Comparison of ENCODE assay signal across 9 cellular contexts in genomic region chr9:113152699-113153098, GRCh38. TPM values are rescaled to one million over a fixed set of nuclear protein-coding genes. Genes with fewer than 3 reads are reported as not detected.
DNase-seq lines count a peak whose midpoint lies in the region; ATAC-seq lines count a peak whose summit lies in the region.
"Had no signal": no experiment of that assay in that cellular context is flagged by ENCODE, and none has a peak within 500 bp of the region (broad histone marks: within the 10 kb centered on the region; RNA-seq: fewer than 3 reads in every experiment).

No MANE protein-coding gene starts in this region.

- peaks cover 4% of the 10 kb centered on the region for H3K79me2 ChIP-seq in ACC112 (ENCODE audit: control insufficient read depth, insufficient read depth, low read length, unreplicated experiment)

- H3K4me3 ChIP-seq in ACC112 (ENCODE audit: low read depth, low read length) = peak overlapping the region; percentile 91
- no peak overlapping the region for H3K4me3 ChIP-seq in H7 (ENCODE audit: insufficient read depth, low read depth, low read length)

- ATAC-seq in HG02763 (IDR thresholded peaks at IDR 0.05; ENCODE audit: unreplicated experiment) = no peak

- no peak overlapping the region for H2AFZ ChIP-seq in ACC112 (ENCODE audit: low read length, unreplicated experiment)

- H3K36me3 ChIP-seq in ACC112 (ENCODE audit: insufficient read depth, low read length) (no peaks in the 10 kb centered on the region), H7 (replicated peaks; ENCODE audit: control insufficient read depth, insufficient read depth, low read length) (no peaks in the 10 kb centered on the region)

- no peak overlapping the region for H3K27ac ChIP-seq in ACC112 (ENCODE audit: low read depth, low read length)
- H3K27ac ChIP-seq in angular gyrus (ENCODE audit: low read depth, low read length) = peak overlapping the region; percentile 89

- DNase-seq in H7 (peak; percentile 34), midbrain (lab: John Stamatoyannopoulos, UW) (peak; percentile 24), DMS153 treated with DMSO at 0.1 percent for 48 hours (lab: John Stamatoyannopoulos, UW; ENCODE audit: unreplicated experiment) (no peak), SIG-M5 treated with dmso at 0.1 percent for 504 hours (lab: John Stamatoyannopoulos, UW; ENCODE audit: unreplicated experiment) (no peak), NCI-H748 treated with DMSO at 0.1 percent for 48 hours (lab: John Stamatoyannopoulos, UW) (no peak)
- DNase-seq: NCI-H1105 treated with DMSO at 0.1 percent for 48 hours had no signal

- peaks cover 31% of the 10 kb centered on the region for H3K4me1 ChIP-seq in ACC112 (ENCODE audit: control insufficient read depth, insufficient read depth, low read length, unreplicated experiment)

- no peaks in the 10 kb centered on the region for H3K27me3 ChIP-seq in ACC112 (ENCODE audit: insufficient read depth, low read length)
- H3K27me3 ChIP-seq in H7 (ENCODE audit: control insufficient read depth, insufficient read depth, low read length) = peaks cover 13% of the 10 kb centered on the region

RNA-seq across cellular contexts. Expression of gene SLC31A2, which starts 1.9 kb away (rescaled TPM):
- total RNA-seq in H7 (2014; rRNA removed; shearing (Covaris generic)) = 0.41 and 2.3 TPM in 2 replicates

Comparison
In these comparisons a context has a peak if more than half of its experiments do, and no peak if none do; other contexts are left out.
1. DNase-seq: peak in H7 (single experiment) and midbrain (single experiment); none in DMS153 treated with DMSO at 0.1 percent for 48 hours (single experiment), SIG-M5 treated with dmso at 0.1 percent for 504 hours (single experiment) and NCI-H748 treated with DMSO at 0.1 percent for 48 hours (single experiment).